In genomic region chr1:46425740-46426139, GRCh38 we compare ENCODE assay signal across 22 cellular contexts. TPM values are rescaled to one million over a fixed set of nuclear protein-coding genes. Genes with fewer than 3 reads are reported as not detected.
DNase-seq lines count a peak whose midpoint lies in the region; ATAC-seq and TF ChIP-seq lines count a peak whose summit lies in the region.
"Had no signal": no experiment of that assay in that cellular context is flagged by ENCODE, and none has a peak within 500 bp of the region (broad histone marks: within the 10 kb centered on the region; RNA-seq: fewer than 3 reads in every experiment).

No MANE protein-coding gene starts in this region.

- H3K4me1 Mint-ChIP-seq in MCF 10A (ENCODE audit: insufficient read depth, unreplicated experiment) (peaks cover 5% of the 10 kb centered on the region), neural progenitor cell (no peaks in the 10 kb centered on the region)
- peaks cover 11% of the 10 kb centered on the region for H3K4me1 Mint-ChIP-seq in central memory CD8-positive, alpha-beta T cell

- TF ChIP-seq CTCF in mammary epithelial cell (conservative IDR thresholded peaks at IDR 0.05 in 1 of 2, IDR thresholded peaks at IDR 0.05 in 1 of 2; ENCODE audit: extremely low read depth in 1 of 2, insufficient read depth in 1 of 2, low read depth in 1 of 2, low read length in 2 of 2) (no peak), MCF 10A (IDR thresholded peaks at IDR 0.05; ENCODE audit: unreplicated experiment) (no peak), HCT116 (IDR thresholded peaks at IDR 0.05 in 2 of 3, conservative IDR thresholded peaks at IDR 0.05 in 1 of 3; ENCODE audit: borderline replicate concordance in 1 of 3, insufficient read depth in 1 of 3, low read depth in 2 of 3, low read length in 2 of 3) (no peak), neural progenitor cell (IDR thresholded peaks at IDR 0.05) (no peak)

- H3K9me3 ChIP-seq in mammary epithelial cell (replicated peaks; ENCODE audit: insufficient read depth, low read length) (no peaks in the 10 kb centered on the region), HCT116 (ENCODE audit: control insufficient read depth in 1 of 2, insufficient read depth in 1 of 2, low read depth in 1 of 2, low read length in 2 of 2) (no peaks in the 10 kb centered on the region), neural progenitor cell (ENCODE audit: low read depth) (no peaks in the 10 kb centered on the region)
- H3K9me3 ChIP-seq: Peyer's patch had no signal

- H4K20me1 ChIP-seq in mammary epithelial cell (ENCODE audit: insufficient read depth, low read length): no peaks in the 10 kb centered on the region
- H4K20me1 ChIP-seq in HCT116 (ENCODE audit: insufficient read depth): no peaks in the 10 kb centered on the region
- no peaks in the 10 kb centered on the region for H4K20me1 ChIP-seq in neural progenitor cell (ENCODE audit: low read depth)

- no peaks in the 10 kb centered on the region for H3K9me2 ChIP-seq in HCT116 (ENCODE audit: insufficient read depth)

- H3K4me2 ChIP-seq in mammary epithelial cell (ENCODE audit: insufficient read depth, low read depth, low read length) (no peak overlapping the region), HCT116 (ENCODE audit: low read length) (no peak overlapping the region), neural progenitor cell (no peak overlapping the region)

- CTCF ChIA-PET in mammary epithelial cell (lab: Charles Lee; ENCODE audit: low non-redundant PET): no interaction called here
- CTCF ChIA-PET in MCF 10A (lab: Yijun Ruan, JAX): interaction anchor here (0.5 to 2.7 kb wide), 7 partner anchors 9 to 150 kb away, joined by 3 to 16 read pairs (median 4); no protein-coding TSS in a partner anchor
- CTCF ChIA-PET in HCT116 (lab: Charles Lee): no interaction called here

- intact Hi-C loops in mammary epithelial cell (cut with micrococcal nuclease): no loop called here
- intact Hi-C loops in MCF 10A (cut with micrococcal nuclease): no loop called here
- intact Hi-C loops in HCT116 (cut with micrococcal nuclease): no loop called here

- H3K27me3 Mint-ChIP-seq in MCF 10A (ENCODE audit: insufficient read depth, unreplicated experiment) (peaks cover 9% of the 10 kb centered on the region), neural progenitor cell (ENCODE audit: insufficient read depth, low read depth) (peaks cover 11% of the 10 kb centered on the region)
- peaks cover 48% of the 10 kb centered on the region for H3K27me3 Mint-ChIP-seq in central memory CD8-positive, alpha-beta T cell

- H2AFZ ChIP-seq in mammary epithelial cell (ENCODE audit: low read depth, low read length) (no peak overlapping the region), HCT116 (ENCODE audit: low read depth, low read length, poor library complexity, severe bottlenecking) (no peak overlapping the region), neural progenitor cell (replicated peaks) (no peak overlapping the region)

- H3K4me3 Mint-ChIP-seq in MCF 10A (ENCODE audit: unreplicated experiment) (no peak overlapping the region), neural progenitor cell (peak overlapping the region; percentile 4)
- H3K4me3 Mint-ChIP-seq in central memory CD8-positive, alpha-beta T cell: no peak overlapping the region
- H3K4me3 Mint-ChIP-seq: CD4-positive, CD25-positive, alpha-beta regulatory T cell had no signal

- H3K4me1 ChIP-seq in mammary epithelial cell (ENCODE audit: insufficient read depth, low read length) (no peaks in the 10 kb centered on the region), HCT116 (ENCODE audit: control insufficient read depth in 1 of 2, insufficient read depth in 2 of 2, low read length in 2 of 2) (peaks cover 0 to 4% of the 10 kb centered on the region in 2 experiments; a peak in 1 of 4 replicates), neural progenitor cell (no peaks in the 10 kb centered on the region)
- H3K4me1 ChIP-seq: Peyer's patch had no signal

- DNase-seq in mammary epithelial cell (peak; percentile 16), MCF 10A (ENCODE audit: unreplicated experiment) (no peak), HCT116 (ENCODE audit: low read depth, low spot score) (no peak), neural progenitor cell (ENCODE audit: low spot score) (no peak), Ammon's horn (ENCODE audit: low spot score) (no peak)
- no peak for DNase-seq in central memory CD8-positive, alpha-beta T cell (ENCODE audit: low spot score in 2 of 2)
- DNase-seq in stimulated activated CD4-positive, alpha-beta T cell treated with anti-CD3 and anti-CD28 coated beads, Interleukin-2, amount 100 ng/mL, for 24 hours: no peak
- DNase-seq: CD4-positive, CD25-positive, alpha-beta regulatory T cell; COR-L47; DMS 273 treated with DMSO at 0.1 percent for 48 hours; DMS79 treated with DMSO at 0.1 percent for 48 hours; GOT3; IMR-90; MV-4-11; NCI-H1694; NCI-H2081; NCI-H2171 treated with DMSO at 0.1 percent for 48 hours; NCI-H524 treated with DMSO at 0.1 percent for 48 hours; NCI-H82; Peyer's patch; SHP77 had no signal

- TF ChIP-seq POLR2A in HCT116 (IDR thresholded peaks at IDR 0.05; ENCODE audit: borderline replicate concordance, extremely low read depth, insufficient read depth, insufficient read length): no peak

- BruUV-seq in mammary epithelial cell (replicated peaks; lab: Mats Ljungman, UMichigan) (no TSS peak), MCF 10A (replicated peaks; lab: Mats Ljungman, UMichigan) (no TSS peak), HCT116 (replicated peaks; lab: Mats Ljungman, UMichigan) (no TSS peak)

- H3K79me2 ChIP-seq in mammary epithelial cell (ENCODE audit: insufficient read depth, low read length) (no peaks in the 10 kb centered on the region), HCT116 (ENCODE audit: insufficient read depth, low read length) (no peaks in the 10 kb centered on the region), neural progenitor cell (ENCODE audit: low read depth) (no peaks in the 10 kb centered on the region)

- WGBS in mammary epithelial cell (ENCODE audit: low coverage, missing lambda C conversion rate): 71% methylated on average over 4 of the region's 4 CpGs

- ATAC-seq in HCT116 (peak; percentile 34), GM18517 (IDR thresholded peaks at IDR 0.05; ENCODE audit: unreplicated experiment) (no peak)
- ATAC-seq in central memory CD8-positive, alpha-beta T cell (replicated peaks; ENCODE audit: extremely low read depth, poor library complexity, severe bottlenecking): no peak

- H3F3A ChIP-seq in neural progenitor cell (ENCODE audit: low read depth): no peaks in the 10 kb centered on the region

- H3K9ac ChIP-seq in mammary epithelial cell (ENCODE audit: insufficient read depth, low read length) (no peak overlapping the region), HCT116 (ENCODE audit: low read length) (no peak overlapping the region), neural progenitor cell (no peak overlapping the region)

- no peaks in the 10 kb centered on the region for H3K36me3 ChIP-seq in mammary epithelial cell (ENCODE audit: insufficient read depth, low read length)
- no peaks in the 10 kb centered on the region for H3K36me3 ChIP-seq in HCT116 (ENCODE audit: control insufficient read depth in 1 of 2, insufficient read depth in 2 of 2, low read length in 2 of 2)
- no peaks in the 10 kb centered on the region for H3K36me3 ChIP-seq in neural progenitor cell
- H3K36me3 ChIP-seq: Peyer's patch had no signal

- dilution Hi-C loops in mammary epithelial cell (cut with HindIII; ENCODE audit: low sequenced_read_pairs): no loop called here

- H3K27ac ChIP-seq in mammary epithelial cell (ENCODE audit: insufficient read depth, low read depth, low read length) (no peak overlapping the region), HCT116 (ENCODE audit: low read depth, low read length) (no peak overlapping the region), neural progenitor cell (no peak overlapping the region)
- H3K27ac ChIP-seq: Peyer's patch had no signal

- H3K4me3 ChIP-seq in mammary epithelial cell (replicated peaks in 1 of 3; ENCODE audit: insufficient read depth in 1 of 3, low read depth in 2 of 3, low read length in 3 of 3): no peak overlapping the region
- no peak overlapping the region for H3K4me3 ChIP-seq in HCT116 (replicated peaks in 1 of 2; ENCODE audit: low read depth in 1 of 2, low read length in 2 of 2)
- no peak overlapping the region for H3K4me3 ChIP-seq in neural progenitor cell
- H3K4me3 ChIP-seq: Peyer's patch had no signal

- in situ Hi-C loops in mammary epithelial cell (cut with MboI; ENCODE audit: low sequenced_read_pairs in 2 of 2): loop anchor here in 1 of 2 donors (25.0 kb wide), 2 partner anchors 287 to 587 kb away; partner anchors contain the start of genes CYP4X1 and EFCAB14

- POLR2A ChIA-PET in MCF 10A (lab: Yijun Ruan, JAX): interaction anchor here (1.0 kb wide), 1 partner anchor 24 kb away, joined by 3 read pairs; no protein-coding TSS in a partner anchor
- POLR2A ChIA-PET in HCT116 (lab: Charles Lee): no interaction called here

- RAD21 ChIA-PET in HCT116 (lab: Charles Lee; ENCODE audit: low non-redundant PET in 1 of 2, low total read pairs in 2 of 2, uncharacterized antibody in 2 of 2, unreplicated experiment in 2 of 2): no interaction called here

- no peak for TF ChIP-seq RAD21 in HCT116 (IDR thresholded peaks at IDR 0.05; ENCODE audit: low read depth)

- H3K27ac Mint-ChIP-seq in MCF 10A (ENCODE audit: low read depth, unreplicated experiment) (no peak overlapping the region), neural progenitor cell (peak overlapping the region; percentile 55)
- H3K27ac Mint-ChIP-seq in central memory CD8-positive, alpha-beta T cell (ENCODE audit: low read depth): peak overlapping the region; percentile 5

- no peaks in the 10 kb centered on the region for H3K9me3 Mint-ChIP-seq in MCF 10A (ENCODE audit: unreplicated experiment)
- H3K9me3 Mint-ChIP-seq in central memory CD8-positive, alpha-beta T cell: no peaks in the 10 kb centered on the region
- no peaks in the 10 kb centered on the region for H3K9me3 Mint-ChIP-seq in neural progenitor cell

- no peaks in the 10 kb centered on the region for H3K36me3 Mint-ChIP-seq in MCF 10A (ENCODE audit: insufficient read depth, unreplicated experiment)
- H3K36me3 Mint-ChIP-seq in central memory CD8-positive, alpha-beta T cell (ENCODE audit: insufficient read depth): peaks cover 10% of the 10 kb centered on the region
- H3K36me3 Mint-ChIP-seq in neural progenitor cell: no peaks in the 10 kb centered on the region
- H3K36me3 Mint-ChIP-seq: CD4-positive, CD25-positive, alpha-beta regulatory T cell had no signal

- H3K27me3 ChIP-seq in mammary epithelial cell (ENCODE audit: insufficient read depth, low read length): peaks cover 4% of the 10 kb centered on the region
- H3K27me3 ChIP-seq in HCT116 (ENCODE audit: insufficient read depth, low read length): no peaks in the 10 kb centered on the region
- peaks cover under 1% of the 10 kb centered on the region for H3K27me3 ChIP-seq in neural progenitor cell
- H3K27me3 ChIP-seq: Peyer's patch had no signal

TF ChIP-seq in HCT116, 20 proteins besides CTCF, POLR2A, EP300 and RAD21 (continues in another document):
- no peak for TF ChIP-seq SIN3A (IDR thresholded peaks at IDR 0.05; ENCODE audit: low read depth)
- TF ChIP-seq EZH2 (IDR thresholded peaks at IDR 0.05): no peak
- no peak for TF ChIP-seq POLR2AphosphoS5 (IDR thresholded peaks at IDR 0.05; ENCODE audit: low read depth, low read length)

RNA-seq across cellular contexts. Expression of gene FAAH, which starts 31.6 kb away (rescaled TPM):
- 10 to 100 TPM; 14.7 to 21.0 TPM for total RNA-seq in mammary epithelial cell
- 4.1 TPM for polyA plus RNA-seq in mammary epithelial cell
- polyA minus RNA-seq in mammary epithelial cell: 5.0 TPM
- total RNA-seq in MCF 10A (2022): 17.3 and 19.3 TPM in 2 replicates
- 24.8 TPM for total RNA-seq in HCT116 (2021; ENCODE audit: unreplicated experiment)
- polyA plus RNA-seq in HCT116 (2012): 18.9 and 21.9 TPM in 2 replicates
- total RNA-seq in neural progenitor cell (ENCODE audit: low replicate concordance): 13.9 and 40.4 TPM in 2 replicates
